In the genomic region with DNA sequence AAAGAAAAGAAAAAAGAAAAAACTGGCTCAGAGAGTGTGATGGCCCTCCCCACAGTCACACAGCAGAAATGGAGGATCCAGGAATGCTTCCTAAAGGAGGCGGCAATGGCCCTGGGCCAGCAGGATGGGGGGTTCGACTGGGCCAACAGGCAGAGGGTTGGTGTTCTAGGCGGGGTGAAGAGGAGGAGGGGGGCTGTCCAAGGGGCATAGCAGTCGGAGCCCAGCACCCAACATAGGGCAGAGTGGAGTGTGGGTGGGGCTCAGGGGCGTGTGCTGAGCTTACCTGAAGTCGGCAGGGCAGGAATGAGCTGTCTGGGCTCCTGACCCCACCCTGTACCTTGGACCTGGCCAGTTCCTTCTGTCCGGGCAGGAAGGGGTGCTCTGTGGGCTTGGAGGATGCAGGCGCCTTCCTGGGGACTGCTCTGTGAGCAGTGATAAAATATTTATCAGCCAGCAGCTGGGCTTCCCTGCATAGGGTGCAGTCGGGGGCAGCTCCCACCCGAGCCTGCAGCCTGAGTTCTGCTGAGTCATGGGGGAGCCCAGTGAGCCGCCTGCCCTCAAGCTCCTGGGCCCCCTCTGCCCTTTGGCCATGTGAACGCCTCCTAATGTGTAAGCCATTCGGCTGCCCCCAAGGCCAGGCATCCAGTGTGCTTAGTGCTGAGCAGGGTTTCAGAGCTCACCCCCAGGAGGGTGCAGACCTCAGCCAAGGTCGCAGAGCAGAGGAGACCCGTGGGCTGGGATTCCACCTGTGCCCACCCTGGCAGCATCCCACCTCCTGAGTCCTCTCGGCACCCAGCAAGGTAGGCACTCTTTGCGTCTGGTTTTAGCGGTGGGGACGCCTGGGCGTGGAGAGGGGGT, we compare ENCODE assay signal across 9 cellular contexts. TPM values are rescaled to one million over a fixed set of nuclear protein-coding genes. Genes with fewer than 3 reads are reported as not detected.
A peak's percentile ranks its signal among the peaks of the same experiment; 100 is the strongest.
DNase-seq lines count a peak whose midpoint lies in the region; ATAC-seq and TF ChIP-seq lines count a peak whose summit lies in the region.
"Had no signal": no experiment of that assay in that cellular context is flagged by ENCODE, and none has a peak within 500 bp of the region (broad histone marks: within the 10 kb centered on the region; RNA-seq: fewer than 3 reads in every experiment).

No MANE protein-coding gene starts in this region.

- H3K9me3 ChIP-seq in mesodermal cell (ENCODE audit: control insufficient read depth, low read length), result no peaks in the 10 kb centered on the region

- H3K27ac ChIP-seq in mesodermal cell (ENCODE audit: low read depth, low read length, severe bottlenecking), result peak overlapping the region; percentile 41

- H3K9me3 Mint-ChIP-seq in CD14-positive monocyte, result peaks cover 0 to 10% (median 0%) of the 10 kb centered on the region in 7 donors
- no peaks in the 10 kb centered on the region for H3K9me3 Mint-ChIP-seq in activated naive CD8-positive, alpha-beta T cell treated with anti-CD3 and anti-CD28 coated beads, Interleukin-2, amount 10 ng/mL, durations not matched to agents 7 days and 5 days
- H3K9me3 Mint-ChIP-seq: activated CD4-positive, alpha-beta memory T cell treated with anti-CD3 and anti-CD28 coated beads for 36 hours had no signal

- peaks cover 0 to 2% of the 10 kb centered on the region in 2 donors for H3K36me3 Mint-ChIP-seq in CD14-positive monocyte
- H3K36me3 Mint-ChIP-seq in activated naive CD8-positive, alpha-beta T cell treated with anti-CD3 and anti-CD28 coated beads, Interleukin-2, amount 10 ng/mL, durations not matched to agents 7 days and 5 days, result peaks cover 6% of the 10 kb centered on the region
- H3K36me3 Mint-ChIP-seq: activated CD4-positive, alpha-beta memory T cell treated with anti-CD3 and anti-CD28 coated beads for 36 hours had no signal

- TF ChIP-seq CTCF in CD14-positive monocyte (IDR thresholded peaks at IDR 0.05), result no peak

- DNase-seq in CD14-positive monocyte (ENCODE audit: low spot score) (no peak), HuH-7 (ENCODE audit: low spot score) (peak; percentile 70), NCI-H1417 (lab: John Stamatoyannopoulos, UW) (no peak), germinal center (ENCODE audit: low spot score) (no peak), NK-92 (lab: John Stamatoyannopoulos, UW; ENCODE audit: unreplicated experiment) (no peak), NCI-H1930 (lab: John Stamatoyannopoulos, UW) (no peak)
- DNase-seq in activated naive CD8-positive, alpha-beta T cell treated with anti-CD3 and anti-CD28 coated beads, Interleukin-2, amount 10 ng/mL, durations not matched to agents 7 days and 5 days, result peak; percentile 49
- DNase-seq: activated CD4-positive, alpha-beta memory T cell treated with anti-CD3 and anti-CD28 coated beads for 36 hours had no signal

- peak; percentile 23 for ATAC-seq in activated naive CD8-positive, alpha-beta T cell treated with anti-CD3 and anti-CD28 coated beads, Interleukin-2, amount 10 ng/mL, durations not matched to agents 7 days and 5 days (ENCODE audit: low read depth)

- peaks cover 11% of the 10 kb centered on the region for H3K4me1 ChIP-seq in mesodermal cell (ENCODE audit: control insufficient read depth, insufficient read depth, low read length, poor library complexity, severe bottlenecking)

- H3K36me3 ChIP-seq in mesodermal cell (ENCODE audit: control insufficient read depth, insufficient read depth, low read length), result no peaks in the 10 kb centered on the region

- no peak overlapping the region for H3K4me3 ChIP-seq in mesodermal cell (ENCODE audit: extremely low read depth, insufficient read depth, low read length, poor library complexity, severe bottlenecking)

- peaks cover 24% of the 10 kb centered on the region for H3K4me1 Mint-ChIP-seq in CD14-positive monocyte
- peaks cover 42% of the 10 kb centered on the region for H3K4me1 Mint-ChIP-seq in activated naive CD8-positive, alpha-beta T cell treated with anti-CD3 and anti-CD28 coated beads, Interleukin-2, amount 10 ng/mL, durations not matched to agents 7 days and 5 days

- no peak overlapping the region for H3K27ac Mint-ChIP-seq in CD14-positive monocyte
- H3K27ac Mint-ChIP-seq in activated naive CD8-positive, alpha-beta T cell treated with anti-CD3 and anti-CD28 coated beads, Interleukin-2, amount 10 ng/mL, durations not matched to agents 7 days and 5 days, result peak overlapping the region; percentile 62
- H3K27ac Mint-ChIP-seq: activated CD4-positive, alpha-beta memory T cell treated with anti-CD3 and anti-CD28 coated beads for 36 hours had no signal

- H3K4me3 Mint-ChIP-seq in CD14-positive monocyte, result peak overlapping the region; percentile 63 to 86
- H3K4me3 Mint-ChIP-seq in activated naive CD8-positive, alpha-beta T cell treated with anti-CD3 and anti-CD28 coated beads, Interleukin-2, amount 10 ng/mL, durations not matched to agents 7 days and 5 days, result peak overlapping the region; percentile 75
- H3K4me3 Mint-ChIP-seq: activated CD4-positive, alpha-beta memory T cell treated with anti-CD3 and anti-CD28 coated beads for 36 hours had no signal

- 70 to 71% methylated on average over 20 of the region's 20 CpGs for whole genome bisulfite sequencing in mesodermal cell (ENCODE audit: insufficient coverage in 2 of 2), 2 experiments

- POLR2A ChIA-PET in activated naive CD8-positive, alpha-beta T cell treated with anti-CD3 and anti-CD28 coated beads, Interleukin-2, amount 10 ng/mL, durations not matched to agents 7 days and 5 days (lab: Charles Lee), result interaction anchor here (0.9 to 1.9 kb wide), 3 partner anchors 9 to 13 kb away, joined by 3 to 10 read pairs (median 7); no protein-coding TSS in a partner anchor

- peaks cover 33 to 60% (median 51%) of the 10 kb centered on the region in 3 donors for H3K27me3 Mint-ChIP-seq in CD14-positive monocyte (ENCODE audit: low read depth in 3 of 3)
- no peaks in the 10 kb centered on the region for H3K27me3 Mint-ChIP-seq in activated naive CD8-positive, alpha-beta T cell treated with anti-CD3 and anti-CD28 coated beads, Interleukin-2, amount 10 ng/mL, durations not matched to agents 7 days and 5 days
- H3K27me3 Mint-ChIP-seq: activated CD4-positive, alpha-beta memory T cell treated with anti-CD3 and anti-CD28 coated beads for 36 hours had no signal

- intact Hi-C loops in CD14-positive monocyte (cut with micrococcal nuclease), result no loop called here

RNA-seq across cellular contexts. Expression of a gene that starts 25.3 kb away (rescaled TPM):
- polyA plus RNA-seq in CD14-positive monocyte, result 1 to 10 TPM in 1 of 2 donors, under 1 TPM in 1; 0.66 to 1.2 TPM
- total RNA-seq in activated naive CD8-positive, alpha-beta T cell treated with anti-CD3 and anti-CD28 coated beads, Interleukin-2, amount 10 ng/mL, durations not matched to agents 7 days and 5 days, result 10 to 100 TPM; 51.5 to 52.3 TPM
- 20.4 TPM for polyA plus RNA-seq in mesodermal cell (2013, experiment 1 of 2)
- polyA plus RNA-seq in mesodermal cell (2013, experiment 2 of 2), result 20.8 TPM

Comparison
In these comparisons a context has a peak if more than half of its experiments do, and no peak if none do; other contexts are left out.
1. DNase-seq: peak in HuH-7 (single experiment) and activated naive CD8-positive, alpha-beta T cell treated with anti-CD3 and anti-CD28 coated beads, Interleukin-2, amount 10 ng/mL, durations not matched to agents 7 days and 5 days (single experiment); none in CD14-positive monocyte (single experiment), NCI-H1417 (0 of 3), germinal center (single experiment), NK-92 (single experiment) and NCI-H1930 (0 of 2).